Comparison of ENCODE assay signal across 30 cellular contexts in genomic region chr7:18473119-18473518, GRCh38.
"Had no signal": no experiment of that assay in that cellular context is flagged by ENCODE, and none has a peak within 500 bp of the region (broad histone marks: within the 10 kb centered on the region; RNA-seq: fewer than 3 reads in every experiment).

No MANE protein-coding gene starts in this region.

- DNase-seq: Karpas-422, KBM-7, NCI-H1048, NCI-H1092 treated with DMSO at 0.1 percent for 48 hours, NCI-H1105 treated with DMSO at 0.1 percent for 48 hours, NCI-H1417, NCI-H1436, NCI-H146, NCI-H1694, NCI-H187, NCI-H1930, NCI-H2029 treated with DMSO at 0.1 percent for 48 hours, NCI-H2081 treated with DMSO at 0.1 percent for 48 hours, NCI-H2107, NCI-H2171, NCI-H226, NCI-H446 treated with DMSO at 0.1 percent for 48 hours, NCI-H510A, NCI-H524, NCI-H526, NCI-H82, PC-9, SHP77, SIG-M5, SJCRH30 had no signal

- H3K9ac ChIP-seq: KMS-11 had no signal

- ATAC-seq: Panc1, Right ventricle myocardium inferior had no signal

- H3K27ac ChIP-seq: KMS-11, PC-9, RWPE1, SJCRH30, SK-N-MC had no signal

- H3K36me3 ChIP-seq: SJCRH30 had no signal

- H3K4me2 ChIP-seq: KMS-11, PC-9 had no signal

- H3K27me3 ChIP-seq: SJCRH30 had no signal

- H2AFZ ChIP-seq: PC-9 had no signal

- H3K4me3 ChIP-seq: PC-9, SJCRH30, SK-N-MC had no signal

- H3K9me3 ChIP-seq: SJCRH30 had no signal
